Comparison of ENCODE assay signal across 23 cellular contexts in genomic region chr14:69845787-69846186, GRCh38. TPM values are rescaled to one million over a fixed set of nuclear protein-coding genes. Genes with fewer than 3 reads are reported as not detected.
A peak's percentile ranks its signal among the peaks of the same experiment; 100 is the strongest.
DNase-seq lines count a peak whose midpoint lies in the region; ATAC-seq and TF ChIP-seq lines count a peak whose summit lies in the region.
"Had no signal": no experiment of that assay in that cellular context is flagged by ENCODE, and none has a peak within 500 bp of the region (broad histone marks: within the 10 kb centered on the region; RNA-seq: fewer than 3 reads in every experiment).

No MANE protein-coding gene starts in this region.

- H3K27me3 ChIP-seq in sigmoid colon: peaks cover 0 to 12% (median 0%) of the 10 kb centered on the region in 3 donors
- H3K27me3 ChIP-seq: right atrium auricular region had no signal

- 51 to 55% methylated on average over 5 of the region's 5 CpGs for WGBS in sigmoid colon, 2 donors

- TF ChIP-seq POLR2A in sigmoid colon (IDR thresholded peaks at IDR 0.05): no peak

- no peak overlapping the region for H3K27ac ChIP-seq in sigmoid colon
- H3K27ac ChIP-seq: right atrium auricular region had no signal

- DNase-seq in NCI-H345 (lab: John Stamatoyannopoulos, UW) (peak; percentile 36), NCI-H345 treated with DMSO at 0.1 percent for 48 hours (lab: John Stamatoyannopoulos, UW; ENCODE audit: unreplicated experiment) (no peak), NCI-H146 treated with DMSO at 0.1 percent for 48 hours (lab: John Stamatoyannopoulos, UW; ENCODE audit: unreplicated experiment) (peak; percentile 9), epithelial cell of proximal tubule (ENCODE audit: low read depth) (peak; percentile 37), osteocyte (ENCODE audit: extremely low spot score, unreplicated experiment) (peak; percentile 76), globus pallidus (ENCODE audit: low spot score) (no peak), sigmoid colon (no peak)
- DNase-seq: ACHN; activated CD4-positive, alpha-beta T cell treated with anti-CD3 and anti-CD28 coated beads for 36 hours; activated naive CD4-positive, alpha-beta T cell treated with anti-CD3 and anti-CD28 coated beads, Interleukin-2, amount 10 ng/mL, durations not matched to agents 7 days and 5 days; CD4-positive, alpha-beta T cell; dermis blood vessel endothelial cell; GDM1; nephron progenitor cell; Right ventricle myocardium superior; stimulated activated CD4-positive, alpha-beta T cell treated with anti-CD3 and anti-CD28 coated beads, Interleukin-1b, Interleukin-23, amount 100 ng/mL, for 48 hours had no signal

- H3K4me1 ChIP-seq in sigmoid colon: no peaks in the 10 kb centered on the region
- H3K4me1 ChIP-seq: right atrium auricular region had no signal

- no peak overlapping the region for H3K4me3 Mint-ChIP-seq in osteocyte (ENCODE audit: unreplicated experiment)
- H3K4me3 Mint-ChIP-seq: activated CD4-positive, alpha-beta T cell treated with anti-CD3 and anti-CD28 coated beads for 36 hours; activated naive CD4-positive, alpha-beta T cell treated with anti-CD3 and anti-CD28 coated beads, Interleukin-2, amount 10 ng/mL, durations not matched to agents 7 days and 5 days; CD4-positive, alpha-beta T cell; memory B cell; nephron progenitor cell; T-helper 2 cell treated with Interferon-gamma antibody and Interleukin-4, amounts not matched to agents 5 μg/mL and 100 μg/mL, for 36 hours had no signal

- TF ChIP-seq EP300 in sigmoid colon (IDR thresholded peaks at IDR 0.05): no peak

- ATAC-seq in HG03139 (IDR thresholded peaks at IDR 0.05; ENCODE audit: unreplicated experiment): no peak
- ATAC-seq: activated CD4-positive, alpha-beta T cell treated with anti-CD3 and anti-CD28 coated beads for 36 hours had no signal

- H3K4me3 ChIP-seq in epithelial cell of proximal tubule (ENCODE audit: low read depth, low read length) (no peak overlapping the region), sigmoid colon (no peak overlapping the region)
- H3K4me3 ChIP-seq: right atrium auricular region had no signal

- peaks cover 13% of the 10 kb centered on the region for H3K27me3 Mint-ChIP-seq in osteocyte (ENCODE audit: unreplicated experiment)

- no peaks in the 10 kb centered on the region for H3K9me3 Mint-ChIP-seq in osteocyte (ENCODE audit: unreplicated experiment)
- H3K9me3 Mint-ChIP-seq: activated naive CD4-positive, alpha-beta T cell treated with anti-CD3 and anti-CD28 coated beads, Interleukin-2, amount 10 ng/mL, durations not matched to agents 7 days and 5 days; CD4-positive, alpha-beta T cell; memory B cell; nephron progenitor cell; T-helper 2 cell treated with Interferon-gamma antibody and Interleukin-4, amounts not matched to agents 5 μg/mL and 100 μg/mL, for 36 hours had no signal

- no peaks in the 10 kb centered on the region for H3K36me3 ChIP-seq in sigmoid colon
- H3K36me3 ChIP-seq: right atrium auricular region had no signal

- TF ChIP-seq CTCF in epithelial cell of proximal tubule (conservative IDR thresholded peaks at IDR 0.05; ENCODE audit: low read depth, low read length) (no peak), osteocyte (IDR thresholded peaks at IDR 0.05) (no peak), sigmoid colon (IDR thresholded peaks at IDR 0.05) (no peak)

- no peaks in the 10 kb centered on the region for H3K9me3 ChIP-seq in sigmoid colon
- H3K9me3 ChIP-seq: right atrium auricular region had no signal

- H3K4me1 Mint-ChIP-seq in osteocyte (ENCODE audit: unreplicated experiment): no peaks in the 10 kb centered on the region
- H3K4me1 Mint-ChIP-seq: activated CD4-positive, alpha-beta T cell treated with anti-CD3 and anti-CD28 coated beads for 36 hours; activated naive CD4-positive, alpha-beta T cell treated with anti-CD3 and anti-CD28 coated beads, Interleukin-2, amount 10 ng/mL, durations not matched to agents 7 days and 5 days; memory B cell had no signal

- intact Hi-C loops in sigmoid colon (cut with DNase I): no loop called here

- no peaks in the 10 kb centered on the region for H3K36me3 Mint-ChIP-seq in osteocyte (ENCODE audit: unreplicated experiment)
- H3K36me3 Mint-ChIP-seq: activated naive CD4-positive, alpha-beta T cell treated with anti-CD3 and anti-CD28 coated beads, Interleukin-2, amount 10 ng/mL, durations not matched to agents 7 days and 5 days; memory B cell had no signal

- H3K27ac Mint-ChIP-seq in osteocyte (ENCODE audit: unreplicated experiment): no peak overlapping the region
- H3K27ac Mint-ChIP-seq: activated CD4-positive, alpha-beta T cell treated with anti-CD3 and anti-CD28 coated beads for 36 hours; activated naive CD4-positive, alpha-beta T cell treated with anti-CD3 and anti-CD28 coated beads, Interleukin-2, amount 10 ng/mL, durations not matched to agents 7 days and 5 days; CD4-positive, alpha-beta T cell; memory B cell; nephron progenitor cell; T-helper 2 cell treated with Interferon-gamma antibody and Interleukin-4, amounts not matched to agents 5 μg/mL and 100 μg/mL, for 36 hours had no signal

RNA-seq across cellular contexts. Expression of gene SMOC1, which starts 33.4 kb away (rescaled TPM):
- 1.3 and 7.4 TPM in 2 replicates for total RNA-seq in epithelial cell of proximal tubule
- total RNA-seq in osteocyte: 1.4 and 2.0 TPM in 2 replicates
- total RNA-seq in sigmoid colon: 1 to 10 TPM in 1 of 4 donors, under 1 TPM in 2, not detected in 1; 0.27 to 1.3 (median 0.71) TPM
- polyA plus RNA-seq in sigmoid colon: under 1 TPM in 1 of 3 donors, not detected in 2; 0.77 TPM
- total RNA-seq: activated CD4-positive, alpha-beta T cell treated with anti-CD3 and anti-CD28 coated beads for 36 hours; CD4-positive, alpha-beta T cell had no signal

RNA-seq across cellular contexts. Expression of gene SLC10A1, which starts 48.7 kb away (rescaled TPM):
- total RNA-seq in epithelial cell of proximal tubule (not detected in 2 replicates), osteocyte (not detected in 2 replicates), sigmoid colon (not detected)
- polyA plus RNA-seq in sigmoid colon: not detected
- total RNA-seq: activated CD4-positive, alpha-beta T cell treated with anti-CD3 and anti-CD28 coated beads for 36 hours; CD4-positive, alpha-beta T cell; dermis blood vessel endothelial cell; glomerular endothelial cell; Right ventricle myocardium superior; subcutaneous adipose tissue had no signal
- polyA plus RNA-seq: esophagus had no signal

Comparison
In these comparisons a context has a peak if more than half of its experiments do, and no peak if none do; other contexts are left out.
1. DNase-seq: peak in NCI-H345 (single experiment), NCI-H146 treated with DMSO at 0.1 percent for 48 hours (single experiment), epithelial cell of proximal tubule (single experiment) and osteocyte (single experiment); none in NCI-H345 treated with DMSO at 0.1 percent for 48 hours (single experiment), globus pallidus (single experiment) and sigmoid colon (single experiment).